28 cellular contexts compared by ENCODE assay signal in the genomic region with DNA sequence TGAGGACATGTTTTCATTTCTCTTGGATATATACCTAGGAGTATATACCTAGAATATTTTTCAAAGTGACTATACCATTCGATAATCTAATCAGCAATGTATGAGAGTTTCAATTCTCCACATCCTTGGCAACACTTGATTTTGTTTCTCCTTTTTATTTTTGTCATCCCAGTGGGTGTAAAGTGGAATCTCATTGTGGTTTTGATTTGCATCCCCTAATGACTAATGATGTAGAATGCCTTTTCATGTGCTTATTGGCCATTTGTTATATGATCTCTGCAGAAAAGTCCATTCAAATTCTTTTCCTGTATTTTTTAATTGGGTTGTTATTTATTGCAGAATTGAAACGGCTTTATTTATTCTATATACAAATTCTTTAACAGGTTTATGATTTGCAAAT.
"Had no signal": no experiment of that assay in that cellular context is flagged by ENCODE, and none has a peak within 500 bp of the region (broad histone marks: within the 10 kb centered on the region; RNA-seq: fewer than 3 reads in every experiment).

No MANE protein-coding gene starts in this region.

- FAIRE-seq: islet of Langerhans, kidney, pancreas, small intestine had no signal

- H3K27ac Mint-ChIP-seq: immature natural killer cell; nephron; stimulated activated memory B cell treated with anti-CD40 and anti-IgM and Interleukin-4, amounts not matched to agents 10 μg/mL and 1 μg/mL and 100 μg/mL, for 72 hours; type B pancreatic cell had no signal

- H3K4me3 ChIP-seq: left lung, lower lobe of right lung, pancreas, prostate gland, spleen, tibial nerve, uterus had no signal

- H3K27me3 ChIP-seq: left lung, pancreas, spleen, tibial nerve, uterus had no signal

- H3K27me3 Mint-ChIP-seq: naive thymus-derived CD8-positive, alpha-beta T cell; stimulated activated memory B cell treated with anti-CD40 and anti-IgM and Interleukin-4, amounts not matched to agents 10 μg/mL and 1 μg/mL and 100 μg/mL, for 72 hours; stimulated activated naive CD8-positive, alpha-beta T cell treated with anti-CD3 and anti-CD28 coated beads, Interleukin-15, amount 100 ng/mL, for 72 hours; type B pancreatic cell had no signal

- H3K4me3 Mint-ChIP-seq: immature natural killer cell; naive thymus-derived CD8-positive, alpha-beta T cell; nephron; neural crest cell; stimulated activated memory B cell treated with anti-CD40 and anti-IgM and Interleukin-4, amounts not matched to agents 10 μg/mL and 1 μg/mL and 100 μg/mL, for 72 hours; stimulated activated naive CD8-positive, alpha-beta T cell treated with anti-CD3 and anti-CD28 coated beads, Interleukin-15, amount 100 ng/mL, for 72 hours; type B pancreatic cell had no signal

- H3K4me1 Mint-ChIP-seq: immature natural killer cell; naive thymus-derived CD8-positive, alpha-beta T cell; nephron; neural crest cell; stimulated activated naive CD8-positive, alpha-beta T cell treated with anti-CD3 and anti-CD28 coated beads, Interleukin-15, amount 100 ng/mL, for 72 hours had no signal

- DNase-seq: immature natural killer cell; kidney; left colon; left lung; lower lobe of right lung; mammary epithelial cell; mesenchymal stem cell; naive thymus-derived CD8-positive, alpha-beta T cell; nucleus accumbens; pancreas; posterior cingulate gyrus; retina; right cardiac atrium; small intestine; spleen; stimulated activated CD4-positive, alpha-beta T cell treated with anti-CD3 and anti-CD28 coated beads, Interleukin-4, amount 100 ng/mL, for 24 hours; stimulated activated naive CD4-positive, alpha-beta T cell treated with Interleukin-2 at 50 U/mL for 16 hours; stimulated activated naive CD8-positive, alpha-beta T cell treated with anti-CD3 and anti-CD28 coated beads, Interleukin-15, amount 100 ng/mL, for 72 hours; substantia nigra; uterus had no signal

- H3K27ac ChIP-seq: left lung, lower lobe of right lung, pancreas, prostate gland, spleen, tibial nerve, uterus had no signal

- H3K9me3 ChIP-seq: left lung, lower lobe of right lung, pancreas, prostate gland, spleen, tibial nerve, uterus had no signal

- H3K36me3 ChIP-seq: prostate gland, uterus had no signal

- H3K4me1 ChIP-seq: left lung, lower lobe of right lung, pancreas, prostate gland, spleen, tibial nerve, uterus had no signal

- ATAC-seq: left colon; left lung; lower lobe of right lung; naive thymus-derived CD8-positive, alpha-beta T cell; pancreas; right cardiac atrium; sciatic nerve; stimulated activated memory B cell treated with anti-CD40 and anti-IgM and Interleukin-4, amounts not matched to agents 10 μg/mL and 1 μg/mL and 100 μg/mL, for 72 hours; stimulated activated naive CD8-positive, alpha-beta T cell treated with anti-CD3 and anti-CD28 coated beads, Interleukin-15, amount 100 ng/mL, for 72 hours had no signal

- H3K9me3 Mint-ChIP-seq: immature natural killer cell; neural crest cell; stimulated activated memory B cell treated with anti-CD40 and anti-IgM and Interleukin-4, amounts not matched to agents 10 μg/mL and 1 μg/mL and 100 μg/mL, for 72 hours; type B pancreatic cell had no signal
